ENCODE assay signal across 8 cellular contexts in the genomic region with DNA sequence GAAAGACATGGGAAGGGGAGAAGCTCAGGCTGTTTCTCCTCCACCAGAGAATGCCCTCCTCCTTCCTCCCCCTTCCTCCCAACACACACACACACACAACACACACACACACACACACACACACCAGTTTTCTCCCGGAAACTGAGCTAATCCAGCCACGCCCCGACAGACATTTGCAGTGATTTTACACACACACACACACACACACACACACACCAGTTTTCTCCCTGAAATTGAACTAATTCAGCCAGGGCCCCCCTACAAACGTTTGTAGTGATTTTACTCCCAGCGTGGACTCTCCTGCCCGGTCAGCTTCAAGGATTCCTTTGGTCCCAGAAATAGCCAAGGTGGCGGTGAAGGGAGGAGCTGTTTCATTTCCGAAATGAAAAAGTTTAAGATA. TPM values are rescaled to one million over a fixed set of nuclear protein-coding genes. Genes with fewer than 3 reads are reported as not detected.
DNase-seq lines count a peak whose midpoint lies in the region; ATAC-seq and TF ChIP-seq lines count a peak whose summit lies in the region.

No MANE protein-coding gene starts in this region.

- H3K4me2 ChIP-seq in neural cell (ENCODE audit: low read length): no peak overlapping the region

- no peak for TF ChIP-seq RAD21 in neural cell (conservative IDR thresholded peaks at IDR 0.05)

- H3K27ac ChIP-seq in foreskin keratinocyte (peak overlapping the region; percentile 7), neural cell (ENCODE audit: low read length) (no peak overlapping the region)

- H3K4me3 ChIP-seq in neural cell (ENCODE audit: low read length): peak overlapping the region; percentile 52

- H2AFZ ChIP-seq in neural cell (ENCODE audit: low read depth, low read length): no peak overlapping the region

- no peak for TF ChIP-seq CTCF in foreskin keratinocyte (conservative IDR thresholded peaks at IDR 0.05)
- TF ChIP-seq CTCF in neural cell (IDR thresholded peaks at IDR 0.05; ENCODE audit: poor library complexity, severe bottlenecking): no peak

- H3K9me2 ChIP-seq in neural cell (ENCODE audit: insufficient read depth, low read length): no peaks in the 10 kb centered on the region

- no peaks in the 10 kb centered on the region for H3K36me3 ChIP-seq in neural cell (ENCODE audit: insufficient read depth, low read length)

- no peak overlapping the region for H3K9ac ChIP-seq in neural cell (ENCODE audit: low read length)

- no peaks in the 10 kb centered on the region for H3K4me1 ChIP-seq in foreskin keratinocyte

- no peak for TF ChIP-seq EP300 in neural cell (conservative IDR thresholded peaks at IDR 0.05; ENCODE audit: poor library complexity, severe bottlenecking)

- H4K20me1 ChIP-seq in neural cell (ENCODE audit: insufficient read depth): no peaks in the 10 kb centered on the region

- no peaks in the 10 kb centered on the region for H3F3A ChIP-seq in neural cell (ENCODE audit: insufficient read depth, low read length, poor library complexity, severe bottlenecking)

- H3K79me2 ChIP-seq in neural cell (replicated peaks; ENCODE audit: insufficient read depth, low read length): no peaks in the 10 kb centered on the region

- H3K9me3 ChIP-seq in neural cell (ENCODE audit: low read length): no peaks in the 10 kb centered on the region

- ATAC-seq in foreskin keratinocyte (peak; percentile 22), HG02840 (IDR thresholded peaks at IDR 0.05; ENCODE audit: low FRiP score, unreplicated experiment) (no peak)

- H3K27me3 ChIP-seq in foreskin keratinocyte (no peaks in the 10 kb centered on the region), neural cell (ENCODE audit: insufficient read depth, low read depth, low read length) (peaks cover 4% of the 10 kb centered on the region)

- peak; percentile 10 to 73 (median 46) for DNase-seq in stimulated activated naive CD4-positive, alpha-beta T cell (lab: John Stamatoyannopoulos, UW)
- DNase-seq in stimulated activated naive CD4-positive, alpha-beta T cell treated with Interleukin-2 at 50 U/mL for 16 hours (lab: John Stamatoyannopoulos, UW): no peak
- DNase-seq in activated T-cell treated with anti-CD3 and anti-CD28 coated beads for 4 hours (peak; percentile 4), foreskin keratinocyte (peak; percentile 52 to 64), DMS79 treated with DMSO at 0.1 percent for 48 hours (lab: John Stamatoyannopoulos, UW) (no peak), Ammon's horn (ENCODE audit: low spot score) (no peak)

TF ChIP-seq in neural cell, 6 proteins besides CTCF, POLR2A, EP300 and RAD21:
- no peak for TF ChIP-seq POLR2AphosphoS5 (IDR thresholded peaks at IDR 0.05)
- no peak for TF ChIP-seq SMC3 (conservative IDR thresholded peaks at IDR 0.05; ENCODE audit: poor library complexity)
- no peak for TF ChIP-seq TAF1 (IDR thresholded peaks at IDR 0.05; ENCODE audit: low read depth)
- TF ChIP-seq EZH2 (IDR thresholded peaks at IDR 0.05; ENCODE audit: borderline replicate concordance, insufficient read depth, low read length, poor library complexity, severe bottlenecking): no peak
- TF ChIP-seq MXI1 (conservative IDR thresholded peaks at IDR 0.05; ENCODE audit: poor library complexity, severe bottlenecking): no peak

RNA-seq across cellular contexts. Expression of a gene that starts 32.9 kb away (rescaled TPM):
- 20.1 and 22.7 TPM in 2 replicates for total RNA-seq in foreskin keratinocyte
- 23.4 and 23.8 TPM in 2 replicates for polyA plus RNA-seq in foreskin keratinocyte
- 43.7 and 64.5 TPM in 2 replicates for polyA plus RNA-seq in neural cell
- 39.0 and 42.8 TPM in 2 replicates for polyA minus RNA-seq in neural cell

Comparison
In these comparisons a context has a peak if more than half of its experiments do, and no peak if none do; other contexts are left out.
1. DNase-seq: peak in stimulated activated naive CD4-positive, alpha-beta T cell (6 of 6), activated T-cell treated with anti-CD3 and anti-CD28 coated beads for 4 hours (single experiment) and foreskin keratinocyte (2 of 2); none in stimulated activated naive CD4-positive, alpha-beta T cell treated with Interleukin-2 at 50 U/mL for 16 hours (single experiment), DMS79 treated with DMSO at 0.1 percent for 48 hours (single experiment) and Ammon's horn (single experiment).